Comparison of ENCODE assay signal across 2 cellular contexts in the genomic region with DNA sequence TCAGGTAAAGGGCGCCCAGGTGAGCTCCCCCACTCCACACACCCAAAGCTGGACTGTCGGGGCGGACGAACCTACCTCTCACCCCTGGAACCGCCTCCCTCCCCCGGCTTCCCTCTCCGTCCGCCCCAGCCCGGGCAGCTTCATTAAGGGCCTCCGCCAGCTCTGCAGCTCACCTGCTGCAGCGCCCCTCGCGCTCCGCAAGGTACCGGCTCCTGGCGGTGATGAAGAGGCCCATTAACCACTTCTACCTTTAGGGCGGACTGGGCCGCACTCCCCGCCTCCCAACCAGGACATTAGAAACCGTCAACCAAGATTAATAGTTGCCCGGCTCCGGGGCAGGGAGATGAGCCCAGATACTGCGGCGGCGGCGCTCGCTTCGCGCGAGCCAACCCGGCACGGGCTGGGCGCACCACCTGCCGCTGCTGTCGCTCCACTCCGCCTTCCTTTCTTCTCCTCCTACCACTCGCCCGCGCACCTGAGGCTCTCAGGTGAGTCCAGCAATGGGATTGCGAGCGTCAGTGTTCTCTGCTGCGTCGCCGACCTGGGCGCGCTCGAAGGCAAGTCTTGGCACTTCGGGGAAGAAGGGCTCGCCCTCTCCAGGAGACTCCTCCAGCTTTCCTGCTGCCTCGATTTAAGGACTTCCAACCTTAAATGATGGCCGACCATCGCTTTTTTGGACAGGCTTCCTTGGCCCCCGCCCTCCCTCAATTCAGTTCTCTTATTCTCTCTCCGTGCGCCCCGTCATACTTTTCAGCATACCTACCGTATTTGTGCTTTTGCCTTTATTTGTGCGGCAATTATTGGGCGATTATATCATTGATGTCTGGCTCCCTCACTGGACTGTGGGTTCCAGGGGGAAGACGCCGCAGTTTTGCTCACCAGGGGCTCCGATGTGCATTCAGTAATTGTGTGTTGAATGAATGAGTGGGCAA.
TF ChIP-seq lines count a peak whose summit lies in the region.

No MANE protein-coding gene starts in this region.

TF ChIP-seq in H1, 55 proteins besides CTCF, POLR2A, EP300 and RAD21:
- TF ChIP-seq, protein P1, sequence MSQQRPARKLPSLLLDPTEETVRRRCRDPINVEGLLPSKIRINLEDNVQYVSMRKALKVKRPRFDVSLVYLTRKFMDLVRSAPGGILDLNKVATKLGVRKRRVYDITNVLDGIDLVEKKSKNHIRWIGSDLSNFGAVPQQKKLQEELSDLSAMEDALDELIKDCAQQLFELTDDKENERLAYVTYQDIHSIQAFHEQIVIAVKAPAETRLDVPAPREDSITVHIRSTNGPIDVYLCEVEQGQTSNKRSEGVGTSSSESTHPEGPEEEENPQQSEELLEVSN (IDR thresholded peaks at IDR 0.05), result peak; percentile 57; the same call in 1 of the 2 replicates
- TF ChIP-seq TCF12 (IDR thresholded peaks at IDR 0.05; ENCODE audit: low read depth, low read length), result no peak
- TF ChIP-seq GABPA (IDR thresholded peaks at IDR 0.05; ENCODE audit: borderline replicate concordance, insufficient read depth, low read length), result no peak
- TF ChIP-seq MAFK (IDR thresholded peaks at IDR 0.05; ENCODE audit: low read depth, low read length), result no peak
- TF ChIP-seq GTF2F1 (IDR thresholded peaks at IDR 0.05; ENCODE audit: borderline replicate concordance, low read depth, low read length), result no peak
- no peak for TF ChIP-seq TBP (IDR thresholded peaks at IDR 0.05; ENCODE audit: low read depth, low read length)
- TF ChIP-seq HDAC2 (IDR thresholded peaks at IDR 0.05; ENCODE audit: borderline replicate concordance in 1 of 2, low read depth in 2 of 2, low read length in 2 of 2), result no peak
- no peak for TF ChIP-seq BCL11A (IDR thresholded peaks at IDR 0.05; ENCODE audit: low read depth in 2 of 2, low read length in 2 of 2)
- no peak for TF ChIP-seq CTBP2 (IDR thresholded peaks at IDR 0.05; ENCODE audit: borderline replicate concordance, insufficient read depth, insufficient read length, low read length)
- TF ChIP-seq TAF7 (optimal IDR thresholded peaks at IDR 0.05; ENCODE audit: borderline replicate concordance, low read depth, low read length), result no peak
- TF ChIP-seq BACH1 (IDR thresholded peaks at IDR 0.05; ENCODE audit: low read length), result no peak
- TF ChIP-seq EGR1 (IDR thresholded peaks at IDR 0.05; ENCODE audit: borderline replicate concordance, low read depth, low read length), result no peak
- TF ChIP-seq HDAC6 (IDR thresholded peaks at IDR 0.05; ENCODE audit: low read depth, low read length), result no peak
- TF ChIP-seq CEBPB (IDR thresholded peaks at IDR 0.05; ENCODE audit: low read depth, low read length), result no peak
- 0 out of 2 replicates have a peak, but pooled peaks have one; percentile 6 for TF ChIP-seq CREB1 (IDR thresholded peaks at IDR 0.05)
- no peak for TF ChIP-seq RBBP5 (IDR thresholded peaks at IDR 0.05; ENCODE audit: borderline replicate concordance, low read depth, low read length)
- TF ChIP-seq, protein P2, sequence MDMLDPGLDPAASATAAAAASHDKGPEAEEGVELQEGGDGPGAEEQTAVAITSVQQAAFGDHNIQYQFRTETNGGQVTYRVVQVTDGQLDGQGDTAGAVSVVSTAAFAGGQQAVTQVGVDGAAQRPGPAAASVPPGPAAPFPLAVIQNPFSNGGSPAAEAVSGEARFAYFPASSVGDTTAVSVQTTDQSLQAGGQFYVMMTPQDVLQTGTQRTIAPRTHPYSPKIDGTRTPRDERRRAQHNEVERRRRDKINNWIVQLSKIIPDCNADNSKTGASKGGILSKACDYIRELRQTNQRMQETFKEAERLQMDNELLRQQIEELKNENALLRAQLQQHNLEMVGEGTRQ (IDR thresholded peaks at IDR 0.05; ENCODE audit: low read length), result no peak
- no peak for TF ChIP-seq CBX8 (IDR thresholded peaks at IDR 0.05; ENCODE audit: borderline replicate concordance, low read depth, low read length)
- no peak for TF ChIP-seq SIX5 (IDR thresholded peaks at IDR 0.05; ENCODE audit: low read depth, low read length)
- no peak for TF ChIP-seq KDM1A (IDR thresholded peaks at IDR 0.05; ENCODE audit: borderline replicate concordance, low read length)
- TF ChIP-seq CBX5 (IDR thresholded peaks at IDR 0.05; ENCODE audit: low read depth, low read length), result no peak
- TF ChIP-seq NRF1 (IDR thresholded peaks at IDR 0.05; ENCODE audit: low read depth, low read length), result no peak
- TF ChIP-seq JUND (IDR thresholded peaks at IDR 0.05; ENCODE audit: low read length), result no peak
- peak; percentile 40 for TF ChIP-seq RNF2 (IDR thresholded peaks at IDR 0.05; ENCODE audit: borderline replicate concordance, low read depth, low read length, missing control alignments, poor library complexity, severe bottlenecking)
- TF ChIP-seq POLR2AphosphoS5 (IDR thresholded peaks at IDR 0.05; ENCODE audit: low read depth, low read length), result no peak
- TF ChIP-seq TEAD4 (IDR thresholded peaks at IDR 0.05; ENCODE audit: low read depth, low read length), result no peak
- peak; percentile 20 for TF ChIP-seq ASH2L (IDR thresholded peaks at IDR 0.05; ENCODE audit: low read length)
- TF ChIP-seq MAX (IDR thresholded peaks at IDR 0.05), result peak; percentile 33; the same call in 1 of the 2 replicates
- TF ChIP-seq EZH2 (IDR thresholded peaks at IDR 0.05; ENCODE audit: low read depth, low read length, severe bottlenecking), result peak; percentile 83
- TF ChIP-seq, protein P3, sequence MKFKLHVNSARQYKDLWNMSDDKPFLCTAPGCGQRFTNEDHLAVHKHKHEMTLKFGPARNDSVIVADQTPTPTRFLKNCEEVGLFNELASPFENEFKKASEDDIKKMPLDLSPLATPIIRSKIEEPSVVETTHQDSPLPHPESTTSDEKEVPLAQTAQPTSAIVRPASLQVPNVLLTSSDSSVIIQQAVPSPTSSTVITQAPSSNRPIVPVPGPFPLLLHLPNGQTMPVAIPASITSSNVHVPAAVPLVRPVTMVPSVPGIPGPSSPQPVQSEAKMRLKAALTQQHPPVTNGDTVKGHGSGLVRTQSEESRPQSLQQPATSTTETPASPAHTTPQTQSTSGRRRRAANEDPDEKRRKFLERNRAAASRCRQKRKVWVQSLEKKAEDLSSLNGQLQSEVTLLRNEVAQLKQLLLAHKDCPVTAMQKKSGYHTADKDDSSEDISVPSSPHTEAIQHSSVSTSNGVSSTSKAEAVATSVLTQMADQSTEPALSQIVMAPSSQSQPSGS (IDR thresholded peaks at IDR 0.05; ENCODE audit: low read length), result no peak
- TF ChIP-seq SUZ12 (IDR thresholded peaks at IDR 0.05; ENCODE audit: low read length), result peak; percentile 77; the same call in 1 of the 2 replicates
- TF ChIP-seq YY1 (IDR thresholded peaks at IDR 0.05; ENCODE audit: low read depth, low read length), result no peak
- TF ChIP-seq PHF8 (conservative IDR thresholded peaks at IDR 0.05; ENCODE audit: low read depth, low read length), result no peak

TF ChIP-seq in neural cell, 6 proteins besides CTCF, POLR2A, EP300 and RAD21:
- no peak for TF ChIP-seq MXI1 (conservative IDR thresholded peaks at IDR 0.05; ENCODE audit: poor library complexity, severe bottlenecking)
- no peak for TF ChIP-seq POLR2AphosphoS5 (IDR thresholded peaks at IDR 0.05)
- no peak for TF ChIP-seq TAF1 (IDR thresholded peaks at IDR 0.05; ENCODE audit: low read depth)
- peak; percentile 55 for TF ChIP-seq EZH2 (IDR thresholded peaks at IDR 0.05; ENCODE audit: borderline replicate concordance, insufficient read depth, low read length, poor library complexity, severe bottlenecking)
- no peak for TF ChIP-seq SMC3 (conservative IDR thresholded peaks at IDR 0.05; ENCODE audit: poor library complexity)
- TF ChIP-seq REST (IDR thresholded peaks at IDR 0.05; ENCODE audit: borderline replicate concordance), result no peak
